1 cellular context compared by ENCODE assay signal in the genomic region with DNA sequence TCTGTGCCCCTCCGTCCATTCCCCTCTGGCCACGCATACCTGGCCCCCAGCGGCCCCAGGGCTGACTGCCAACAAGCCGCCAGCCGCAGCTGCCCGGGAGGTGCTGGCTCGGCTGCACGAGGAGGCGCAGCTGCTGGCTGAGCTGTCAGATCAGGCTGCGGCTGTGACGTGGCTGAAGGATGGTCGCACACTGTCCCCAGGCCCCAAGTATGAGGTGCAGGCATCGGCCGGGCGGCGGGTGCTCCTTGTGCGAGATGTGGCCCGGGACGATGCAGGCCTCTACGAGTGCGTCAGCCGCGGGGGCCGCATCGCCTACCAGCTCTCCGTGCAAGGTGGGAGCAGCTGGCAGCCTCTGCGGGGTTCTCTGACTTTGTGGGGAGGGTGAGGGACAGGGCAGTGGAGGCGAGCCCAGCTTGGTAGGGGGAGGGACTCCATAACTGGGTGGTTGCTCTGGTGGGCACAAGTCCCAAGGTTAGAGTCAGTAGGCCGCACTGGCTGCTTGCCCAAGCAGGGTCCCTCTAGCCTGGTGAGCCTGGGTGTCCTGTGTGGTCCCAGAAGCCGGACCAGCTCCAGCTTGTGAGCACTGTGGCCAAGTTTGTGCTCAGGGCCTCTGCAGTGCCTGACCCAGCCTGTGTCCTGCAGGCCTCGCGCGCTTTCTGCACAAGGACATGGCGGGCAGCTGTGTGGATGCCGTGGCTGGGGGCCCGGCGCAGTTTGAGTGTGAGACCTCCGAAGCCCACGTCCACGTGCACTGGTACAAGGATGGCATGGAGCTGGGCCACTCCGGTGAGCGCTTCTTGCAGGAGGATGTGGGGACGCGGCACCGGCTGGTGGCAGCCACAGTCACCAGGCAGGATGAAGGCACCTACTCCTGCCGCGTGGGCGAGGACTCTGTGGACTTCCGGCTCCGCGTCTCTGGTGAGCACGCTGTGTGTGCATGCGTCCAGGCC.
TF ChIP-seq lines count a peak whose summit lies in the region.

No MANE protein-coding gene starts in this region.

TF ChIP-seq in HEK293, 187 proteins besides CTCF, POLR2A, EP300 and RAD21:
- TF ChIP-seq GLIS1 (tag by site-specific recombination; IDR thresholded peaks at IDR 0.05): 0 out of 2 replicates have a peak, but pooled peaks have one; percentile 24
- TF ChIP-seq ZFP37 (tag by site-specific recombination; IDR thresholded peaks at IDR 0.05): no peak
- TF ChIP-seq ZFHX2 (tag by site-specific recombination; conservative IDR thresholded peaks at IDR 0.05): 0 out of 2 replicates have a peak, but pooled peaks have one; percentile 7
- peak; percentile 0; the same call in 1 of the 2 replicates for TF ChIP-seq ZNF341 (tag by site-specific recombination; IDR thresholded peaks at IDR 0.05; ENCODE audit: low read depth)
- TF ChIP-seq ZFP41 (tag by site-specific recombination; IDR thresholded peaks at IDR 0.05; ENCODE audit: borderline replicate concordance): no peak
- TF ChIP-seq, protein P1, sequence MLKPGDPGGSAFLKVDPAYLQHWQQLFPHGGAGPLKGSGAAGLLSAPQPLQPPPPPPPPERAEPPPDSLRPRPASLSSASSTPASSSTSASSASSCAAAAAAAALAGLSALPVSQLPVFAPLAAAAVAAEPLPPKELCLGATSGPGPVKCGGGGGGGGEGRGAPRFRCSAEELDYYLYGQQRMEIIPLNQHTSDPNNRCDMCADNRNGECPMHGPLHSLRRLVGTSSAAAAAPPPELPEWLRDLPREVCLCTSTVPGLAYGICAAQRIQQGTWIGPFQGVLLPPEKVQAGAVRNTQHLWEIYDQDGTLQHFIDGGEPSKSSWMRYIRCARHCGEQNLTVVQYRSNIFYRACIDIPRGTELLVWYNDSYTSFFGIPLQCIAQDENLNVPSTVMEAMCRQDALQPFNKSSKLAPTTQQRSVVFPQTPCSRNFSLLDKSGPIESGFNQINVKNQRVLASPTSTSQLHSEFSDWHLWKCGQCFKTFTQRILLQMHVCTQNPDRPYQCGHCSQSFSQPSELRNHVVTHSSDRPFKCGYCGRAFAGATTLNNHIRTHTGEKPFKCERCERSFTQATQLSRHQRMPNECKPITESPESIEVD (tag by site-specific recombination; IDR thresholded peaks at IDR 0.05): no peak
